In the genomic region with DNA sequence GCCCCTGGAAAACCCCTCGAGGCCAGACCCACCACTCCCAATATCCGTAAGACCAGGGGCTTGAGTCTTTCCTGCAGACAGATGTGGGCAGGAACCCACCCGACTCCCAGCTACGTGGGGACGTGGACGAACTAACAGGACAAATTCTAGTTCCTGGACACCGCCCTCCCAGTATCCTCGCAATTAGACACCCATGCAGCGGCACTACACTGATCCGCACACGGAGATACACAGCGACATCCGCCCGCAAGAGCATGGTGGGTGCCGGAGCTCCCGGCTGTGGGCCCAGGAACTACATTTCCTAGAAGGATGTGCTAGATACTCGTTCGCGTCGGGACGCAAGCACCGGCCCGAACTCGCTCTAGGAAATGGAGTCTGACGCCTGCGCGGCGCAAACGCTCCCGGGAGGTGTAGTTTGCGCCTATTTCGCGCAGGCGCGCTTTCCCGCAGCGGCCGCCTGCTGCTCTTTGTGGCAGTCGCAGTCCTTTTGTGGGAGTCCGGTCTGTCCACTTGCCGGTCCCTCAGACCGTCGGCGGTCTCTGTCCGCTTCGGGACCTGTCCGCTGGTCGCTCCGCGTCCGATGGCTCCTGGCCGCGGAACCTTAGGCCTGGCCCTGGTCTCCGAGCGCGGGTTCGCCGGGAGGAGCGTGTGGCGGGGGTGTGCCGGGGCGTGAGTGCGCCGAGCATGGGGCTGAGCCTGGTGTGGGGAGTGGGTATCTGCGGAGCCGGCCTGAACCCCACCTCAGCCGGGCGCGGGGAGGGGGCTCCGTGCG, we compare ENCODE assay signal across 1 cellular context.
TF ChIP-seq lines count a peak whose summit lies in the region.

ZNF74 (plus strand) TSS at position 447 of the 772 bp plus-strand sequence. CDS start 478 bp downstream, outside the sequence.

TF ChIP-seq in K562, 482 proteins besides CTCF, POLR2A, EP300 and RAD21 (continued from another document and continues in another):
- TF ChIP-seq, protein P1, sequence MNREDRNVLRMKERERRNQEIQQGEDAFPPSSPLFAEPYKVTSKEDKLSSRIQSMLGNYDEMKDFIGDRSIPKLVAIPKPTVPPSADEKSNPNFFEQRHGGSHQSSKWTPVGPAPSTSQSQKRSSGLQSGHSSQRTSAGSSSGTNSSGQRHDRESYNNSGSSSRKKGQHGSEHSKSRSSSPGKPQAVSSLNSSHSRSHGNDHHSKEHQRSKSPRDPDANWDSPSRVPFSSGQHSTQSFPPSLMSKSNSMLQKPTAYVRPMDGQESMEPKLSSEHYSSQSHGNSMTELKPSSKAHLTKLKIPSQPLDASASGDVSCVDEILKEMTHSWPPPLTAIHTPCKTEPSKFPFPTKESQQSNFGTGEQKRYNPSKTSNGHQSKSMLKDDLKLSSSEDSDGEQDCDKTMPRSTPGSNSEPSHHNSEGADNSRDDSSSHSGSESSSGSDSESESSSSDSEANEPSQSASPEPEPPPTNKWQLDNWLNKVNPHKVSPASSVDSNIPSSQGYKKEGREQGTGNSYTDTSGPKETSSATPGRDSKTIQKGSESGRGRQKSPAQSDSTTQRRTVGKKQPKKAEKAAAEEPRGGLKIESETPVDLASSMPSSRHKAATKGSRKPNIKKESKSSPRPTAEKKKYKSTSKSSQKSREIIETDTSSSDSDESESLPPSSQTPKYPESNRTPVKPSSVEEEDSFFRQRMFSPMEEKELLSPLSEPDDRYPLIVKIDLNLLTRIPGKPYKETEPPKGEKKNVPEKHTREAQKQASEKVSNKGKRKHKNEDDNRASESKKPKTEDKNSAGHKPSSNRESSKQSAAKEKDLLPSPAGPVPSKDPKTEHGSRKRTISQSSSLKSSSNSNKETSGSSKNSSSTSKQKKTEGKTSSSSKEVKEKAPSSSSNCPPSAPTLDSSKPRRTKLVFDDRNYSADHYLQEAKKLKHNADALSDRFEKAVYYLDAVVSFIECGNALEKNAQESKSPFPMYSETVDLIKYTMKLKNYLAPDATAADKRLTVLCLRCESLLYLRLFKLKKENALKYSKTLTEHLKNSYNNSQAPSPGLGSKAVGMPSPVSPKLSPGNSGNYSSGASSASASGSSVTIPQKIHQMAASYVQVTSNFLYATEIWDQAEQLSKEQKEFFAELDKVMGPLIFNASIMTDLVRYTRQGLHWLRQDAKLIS (CRISPR knock-in tag; IDR thresholded peaks at IDR 0.05) = no peak
- TF ChIP-seq BRCA1 (IDR thresholded peaks at IDR 0.05) (no peak), BRCA1 (CRISPR knock-in tag; IDR thresholded peaks at IDR 0.05) (no peak), ILK (tag; IDR thresholded peaks at IDR 0.05; ENCODE audit: borderline replicate concordance, low read depth) (no peak), GTF2F1 (IDR thresholded peaks at IDR 0.05; ENCODE audit: low read depth, low read length) (peak; percentile 86), CREB3L1 (IDR thresholded peaks at IDR 0.05; ENCODE audit: borderline replicate concordance, low read depth) (no peak), TBL1XR1 (IDR thresholded peaks at IDR 0.05; ENCODE audit: low read length in 2 of 2) (peak; percentile 14 to 78; a peak in 3 of 4 replicates), ZNF778 (CRISPR knock-in tag; IDR thresholded peaks at IDR 0.05) (no peak), MAZ (CRISPR knock-in tag; conservative IDR thresholded peaks at IDR 0.05 in 1 of 2, IDR thresholded peaks at IDR 0.05 in 1 of 2) (peak in 1 of 2 experiments; percentile 96; a peak in 2 of 4 replicates), U2AF2 (optimal IDR thresholded peaks at IDR 0.05; ENCODE audit: low read depth, low read length) (no peak), MEIS2 (IDR thresholded peaks at IDR 0.05; ENCODE audit: partially characterized antibody) (no peak), ZNF444 (CRISPR knock-in tag; IDR thresholded peaks at IDR 0.05) (0 out of 2 replicates have a peak, but pooled peaks have one; percentile 71), PHTF2 (CRISPR knock-in tag; IDR thresholded peaks at IDR 0.05) (no peak), JUN (IDR thresholded peaks at IDR 0.05; ENCODE audit: borderline replicate concordance, low read depth, low read length) (peak; percentile 74), JUN (CRISPR knock-in tag; IDR thresholded peaks at IDR 0.05; ENCODE audit: borderline replicate concordance) (no peak), DDX20 (tag; IDR thresholded peaks at IDR 0.05; ENCODE audit: low read depth) (no peak), MAFF (IDR thresholded peaks at IDR 0.05; ENCODE audit: low read length) (no peak), SIN3B (IDR thresholded peaks at IDR 0.05; ENCODE audit: low read depth) (no peak), SAFB (IDR thresholded peaks at IDR 0.05; ENCODE audit: borderline replicate concordance, low read depth, low read length) (peak; percentile 75; the same call in 1 of the 2 replicates), ZNF174 (CRISPR knock-in tag; IDR thresholded peaks at IDR 0.05) (no peak), TCF7 (IDR thresholded peaks at IDR 0.05; ENCODE audit: borderline replicate concordance) (no peak), LCOR (CRISPR knock-in tag; IDR thresholded peaks at IDR 0.05) (no peak), PTTG1 (tag; IDR thresholded peaks at IDR 0.05; ENCODE audit: low read depth) (no peak), BACH1 (tag; IDR thresholded peaks at IDR 0.05) (no peak), POLR3G (IDR thresholded peaks at IDR 0.05; ENCODE audit: extremely low read depth, insufficient read length, insufficient replicate concordance) (no peak), ZHX1 (conservative IDR thresholded peaks at IDR 0.05; ENCODE audit: low read length) (peak; percentile 69; the same call in 1 of the 2 replicates), STAT5B (CRISPR knock-in tag; IDR thresholded peaks at IDR 0.05) (no peak), NFIX (CRISPR knock-in tag; IDR thresholded peaks at IDR 0.05; ENCODE audit: low read depth) (no peak), FUS (optimal IDR thresholded peaks at IDR 0.05; ENCODE audit: low read depth, low read length) (no peak), ZEB2 (IDR thresholded peaks at IDR 0.05) (no peak), SRF (CRISPR knock-in tag; IDR thresholded peaks at IDR 0.05) (no peak; a peak in 1 of 4 replicates), ZBTB49 (CRISPR knock-in tag; IDR thresholded peaks at IDR 0.05; ENCODE audit: borderline replicate concordance) (no peak)
- TF ChIP-seq, protein P2, sequence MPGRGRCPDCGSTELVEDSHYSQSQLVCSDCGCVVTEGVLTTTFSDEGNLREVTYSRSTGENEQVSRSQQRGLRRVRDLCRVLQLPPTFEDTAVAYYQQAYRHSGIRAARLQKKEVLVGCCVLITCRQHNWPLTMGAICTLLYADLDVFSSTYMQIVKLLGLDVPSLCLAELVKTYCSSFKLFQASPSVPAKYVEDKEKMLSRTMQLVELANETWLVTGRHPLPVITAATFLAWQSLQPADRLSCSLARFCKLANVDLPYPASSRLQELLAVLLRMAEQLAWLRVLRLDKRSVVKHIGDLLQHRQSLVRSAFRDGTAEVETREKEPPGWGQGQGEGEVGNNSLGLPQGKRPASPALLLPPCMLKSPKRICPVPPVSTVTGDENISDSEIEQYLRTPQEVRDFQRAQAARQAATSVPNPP (IDR thresholded peaks at IDR 0.05; ENCODE audit: borderline replicate concordance, insufficient read depth, insufficient read length) = no peak
- TF ChIP-seq, protein P3, sequence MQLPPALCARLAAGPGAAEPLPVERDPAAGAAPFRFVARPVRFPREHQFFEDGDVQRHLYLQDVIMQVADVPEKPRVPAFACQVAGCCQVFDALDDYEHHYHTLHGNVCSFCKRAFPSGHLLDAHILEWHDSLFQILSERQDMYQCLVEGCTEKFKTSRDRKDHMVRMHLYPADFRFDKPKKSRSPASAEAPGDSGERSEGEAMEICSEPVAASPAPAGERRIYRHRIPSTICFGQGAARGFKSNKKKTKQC (CRISPR knock-in tag; IDR thresholded peaks at IDR 0.05) = no peak
- TF ChIP-seq, protein P4, sequence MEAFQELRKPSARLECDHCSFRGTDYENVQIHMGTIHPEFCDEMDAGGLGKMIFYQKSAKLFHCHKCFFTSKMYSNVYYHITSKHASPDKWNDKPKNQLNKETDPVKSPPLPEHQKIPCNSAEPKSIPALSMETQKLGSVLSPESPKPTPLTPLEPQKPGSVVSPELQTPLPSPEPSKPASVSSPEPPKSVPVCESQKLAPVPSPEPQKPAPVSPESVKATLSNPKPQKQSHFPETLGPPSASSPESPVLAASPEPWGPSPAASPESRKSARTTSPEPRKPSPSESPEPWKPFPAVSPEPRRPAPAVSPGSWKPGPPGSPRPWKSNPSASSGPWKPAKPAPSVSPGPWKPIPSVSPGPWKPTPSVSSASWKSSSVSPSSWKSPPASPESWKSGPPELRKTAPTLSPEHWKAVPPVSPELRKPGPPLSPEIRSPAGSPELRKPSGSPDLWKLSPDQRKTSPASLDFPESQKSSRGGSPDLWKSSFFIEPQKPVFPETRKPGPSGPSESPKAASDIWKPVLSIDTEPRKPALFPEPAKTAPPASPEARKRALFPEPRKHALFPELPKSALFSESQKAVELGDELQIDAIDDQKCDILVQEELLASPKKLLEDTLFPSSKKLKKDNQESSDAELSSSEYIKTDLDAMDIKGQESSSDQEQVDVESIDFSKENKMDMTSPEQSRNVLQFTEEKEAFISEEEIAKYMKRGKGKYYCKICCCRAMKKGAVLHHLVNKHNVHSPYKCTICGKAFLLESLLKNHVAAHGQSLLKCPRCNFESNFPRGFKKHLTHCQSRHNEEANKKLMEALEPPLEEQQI (IDR thresholded peaks at IDR 0.05) = no peak
